In the genomic region with DNA sequence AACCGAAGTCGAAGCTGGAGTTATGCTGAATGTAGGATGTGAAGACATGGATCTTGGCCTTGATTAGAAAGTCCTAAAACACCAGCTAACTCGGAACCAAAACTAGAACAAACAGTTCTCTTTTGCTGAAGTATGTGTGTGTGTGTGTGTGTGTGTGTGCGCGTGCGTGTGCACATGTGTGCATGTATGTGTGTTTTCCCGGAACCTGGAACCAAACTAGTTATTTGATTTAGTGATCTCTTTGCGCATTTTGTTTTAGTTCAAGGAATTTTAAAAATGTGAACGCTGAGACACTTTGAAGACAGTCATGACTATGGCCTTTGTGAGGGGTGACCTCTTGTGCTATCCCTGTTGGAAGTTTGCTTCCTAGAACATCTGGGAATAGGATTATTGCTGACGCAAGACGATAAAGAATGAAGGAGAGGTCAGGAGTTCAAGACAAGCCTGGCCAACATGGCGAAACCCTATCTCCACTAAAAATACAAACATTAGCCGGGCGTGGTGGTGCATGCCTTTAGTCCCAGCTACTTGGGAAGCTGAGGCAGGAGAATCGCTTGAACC, we compare ENCODE assay signal across 13 cellular contexts. TPM values are rescaled to one million over a fixed set of nuclear protein-coding genes. Genes with fewer than 3 reads are reported as not detected.
DNase-seq lines count a peak whose midpoint lies in the region; ATAC-seq and TF ChIP-seq lines count a peak whose summit lies in the region.
"Had no signal": no experiment of that assay in that cellular context is flagged by ENCODE, and none has a peak within 500 bp of the region (broad histone marks: within the 10 kb centered on the region; RNA-seq: fewer than 3 reads in every experiment).

No MANE protein-coding gene starts in this region.

- WGBS in adrenal gland, 4 donors: 63 to 73% (median 70%) methylated on average over 15 of the region's 15 CpGs
- WGBS in ovary, 3 donors: 11 to 25% (median 12%) methylated on average over 15 of the region's 15 CpGs

- peaks cover 91% of the 10 kb centered on the region for H3K4me1 ChIP-seq in ACC112 (ENCODE audit: control insufficient read depth, insufficient read depth, low read length, unreplicated experiment)
- H3K4me1 ChIP-seq in adrenal gland (replicated peaks in 1 of 2): peaks cover 18 to 54% of the 10 kb centered on the region in 2 donors
- H3K4me1 ChIP-seq in ovary (ENCODE audit: insufficient read depth): peaks cover 52% of the 10 kb centered on the region

- peak overlapping the region; percentile 88 for H3K27ac ChIP-seq in ACC112 (ENCODE audit: low read depth, low read length)
- H3K27ac ChIP-seq in adrenal gland: peak overlapping the region in 4 of 5 donors; percentile 46 to 94 (median 80)
- peak overlapping the region; percentile 79 to 98 for H3K27ac ChIP-seq in ovary

- H3K36me3 ChIP-seq in ACC112 (ENCODE audit: insufficient read depth, low read length): peaks cover 66% of the 10 kb centered on the region
- H3K36me3 ChIP-seq in adrenal gland (replicated peaks in 1 of 2): peaks cover 0 to 38% of the 10 kb centered on the region in 2 donors
- H3K36me3 ChIP-seq in ovary: no peaks in the 10 kb centered on the region
- H3K36me3 ChIP-seq: left lung had no signal

- peaks cover 82% of the 10 kb centered on the region for H3K79me2 ChIP-seq in ACC112 (ENCODE audit: control insufficient read depth, insufficient read depth, low read length, unreplicated experiment)

- intact Hi-C loops in adrenal gland (cut with DNase I): no loop called here
- intact Hi-C loops in ovary (cut with DNase I): loop anchor here in 1 of 4 donors (5.0 kb wide), 1 partner anchor 122 kb away; no protein-coding TSS in a partner anchor

- H3K9me3 ChIP-seq in adrenal gland (replicated peaks in 1 of 3) (no peaks in the 10 kb centered on the region), ovary (no peaks in the 10 kb centered on the region)
- H3K9me3 ChIP-seq: left lung had no signal

- H2AFZ ChIP-seq in ACC112 (ENCODE audit: low read length, unreplicated experiment): no peak overlapping the region

- DNase-seq in adrenal gland (peak in 2 of 7 donors; percentile 37 to 66), fibroblast of the conjunctiva (ENCODE audit: low read depth) (peak; percentile 66), ovary (peak; percentile 65 to 81 (median 75)), HPDE6-E6E7 (ENCODE audit: extremely low spot score) (no peak)
- no peak for DNase-seq in activated CD8-positive, alpha-beta memory T cell treated with anti-CD3 and anti-CD28 coated beads for 24 hours
- DNase-seq: activated CD8-positive, alpha-beta T cell treated with anti-CD3 and anti-CD28 coated beads for 36 hours; DND-41; left lung; retina; T-helper 17 cell had no signal

- peak overlapping the region; percentile 34; the same call in 1 of the 2 replicates for H3K4me3 ChIP-seq in ACC112 (ENCODE audit: low read depth, low read length)
- no peak overlapping the region for H3K4me3 ChIP-seq in adrenal gland
- no peak overlapping the region for H3K4me3 ChIP-seq in ovary
- H3K4me3 ChIP-seq: left lung had no signal

- no peak for TF ChIP-seq CTCF in adrenal gland (IDR thresholded peaks at IDR 0.05)
- TF ChIP-seq CTCF in ovary (IDR thresholded peaks at IDR 0.05): peak in 1 of 3 donors; percentile 10

- H3K27me3 ChIP-seq in ACC112 (ENCODE audit: insufficient read depth, low read length) (no peaks in the 10 kb centered on the region), adrenal gland (no peaks in the 10 kb centered on the region), ovary (no peaks in the 10 kb centered on the region)

- peak; percentile 79 for TF ChIP-seq EP300 in ovary (IDR thresholded peaks at IDR 0.05)

- ATAC-seq in GM21786 (IDR thresholded peaks at IDR 0.05; ENCODE audit: unreplicated experiment): no peak
- no peak for ATAC-seq in esophagus mucosa
- ATAC-seq: activated CD8-positive, alpha-beta T cell treated with anti-CD3 and anti-CD28 coated beads for 36 hours; left lung; T-helper 17 cell had no signal

- TF ChIP-seq POLR2A in adrenal gland (IDR thresholded peaks at IDR 0.05) (no peak), ovary (IDR thresholded peaks at IDR 0.05) (no peak)

RNA-seq across cellular contexts. Expression of gene FHL2, which starts 23.8 kb away (rescaled TPM):
- 100 to 1,000 TPM in 6 of 8 donors, 10 to 100 TPM in 2; 41.2 to 213 (median 138) TPM for total RNA-seq in adrenal gland
- polyA plus RNA-seq in adrenal gland: 10 to 100 TPM; 43.8 to 54.9 (median 50.8) TPM
- total RNA-seq in ovary: 1,000 to 10,000 TPM in 1 of 7 donors, 100 to 1,000 TPM in 6; 300 to 1,049 (median 495) TPM
- 100 to 1,000 TPM; 320 to 628 TPM for polyA plus RNA-seq in ovary
- total RNA-seq in esophagus mucosa: 39.0 TPM

RNA-seq across cellular contexts. Expression of gene C2orf49, which starts 37.7 kb away (rescaled TPM):
- total RNA-seq in adrenal gland: 10 to 100 TPM in 6 of 8 donors, 1 to 10 TPM in 2; 9.3 to 18.6 (median 16.0) TPM
- 10 to 100 TPM in 1 of 3 donors, 1 to 10 TPM in 2; 5.9 to 17.8 (median 7.4) TPM for polyA plus RNA-seq in adrenal gland
- total RNA-seq in ovary: 10 to 100 TPM; 12.9 to 32.5 (median 20.3) TPM
- 10 to 100 TPM; 12.6 to 27.2 TPM for polyA plus RNA-seq in ovary
- 9.4 TPM for total RNA-seq in esophagus mucosa

RNA-seq across cellular contexts. Expression of gene TGFBRAP1, which starts 45.5 kb away (rescaled TPM):
- total RNA-seq in adrenal gland: 10 to 100 TPM; 21.1 to 29.7 (median 24.1) TPM
- 10 to 100 TPM in 1 of 3 donors, 1 to 10 TPM in 2; 5.1 to 13.7 (median 6.2) TPM for polyA plus RNA-seq in adrenal gland
- 10 to 100 TPM; 13.4 to 19.1 (median 17.3) TPM for total RNA-seq in ovary
- polyA plus RNA-seq in ovary: 10 to 100 TPM in 1 of 2 donors, 1 to 10 TPM in 1; 7.2 to 10.4 TPM
- total RNA-seq in esophagus mucosa: 11.4 TPM

Comparison
In these comparisons a context has a peak if more than half of its experiments do, and no peak if none do; other contexts are left out.
1. DNase-seq: peak in fibroblast of the conjunctiva (single experiment) and ovary (5 of 5); none in activated CD8-positive, alpha-beta memory T cell treated with anti-CD3 and anti-CD28 coated beads for 24 hours (single experiment) and HPDE6-E6E7 (single experiment).
2. Peak in every context shown above with its lines, with median percentiles within 50 percentile points of each other: H3K27ac ChIP-seq.